Comparison of ENCODE assay signal across 9 cellular contexts in genomic region chr1:26305667-26306289, GRCh38. TPM values are rescaled to one million over a fixed set of nuclear protein-coding genes. Genes with fewer than 3 reads are reported as not detected.
DNase-seq lines count a peak whose midpoint lies in the region; ATAC-seq, FAIRE-seq and TF ChIP-seq lines count a peak whose summit lies in the region.
"Had no signal": no experiment of that assay in that cellular context is flagged by ENCODE, and none has a peak within 500 bp of the region (broad histone marks: within the 10 kb centered on the region; RNA-seq: fewer than 3 reads in every experiment).

No MANE protein-coding gene starts in this region.

- intact Hi-C loops in K562 (cut with micrococcal nuclease): no loop called here

- peak overlapping the region; percentile 72 to 99 for H3K9ac ChIP-seq in K562 (ENCODE audit: insufficient read depth in 1 of 2, low read depth in 2 of 2, low read length in 2 of 2)

- H3K27ac ChIP-seq in K562 (ENCODE audit: extremely low read depth, low read depth, low read length) (peak overlapping the region; percentile 57), muscle layer of duodenum (ENCODE audit: low read length) (peak overlapping the region; percentile 2)

- H3K4me3 ChIP-seq in K562: peak overlapping the region; percentile 77
- peak overlapping the region; percentile 84 to 96 for H3K4me3 ChIP-seq in muscle layer of duodenum (ENCODE audit: low read depth in 1 of 2, low read length in 2 of 2)

- H3K4me2 ChIP-seq in K562 (ENCODE audit: insufficient read depth, low read length): peak overlapping the region; percentile 89

- CTCF ChIA-PET in K562 (lab: Yijun Ruan, JAX; ENCODE audit: low intra/inter-chr PET ratio): no interaction called here

- H3K9me3 ChIP-seq in K562 (replicated peaks; ENCODE audit: control insufficient read depth, insufficient read depth, low read depth, low read length): no peaks in the 10 kb centered on the region
- H3K9me3 ChIP-seq in muscle layer of duodenum (ENCODE audit: control insufficient read depth in 1 of 2, low read length in 2 of 2): no peaks in the 10 kb centered on the region

- H3K36me3 ChIP-seq in K562 (ENCODE audit: control insufficient read depth, insufficient read depth, low read length) (peaks cover 4% of the 10 kb centered on the region; the same call in 1 of the 3 replicates), muscle layer of duodenum (ENCODE audit: control insufficient read depth in 1 of 2, insufficient read depth in 2 of 2, low read length in 2 of 2) (no peaks in the 10 kb centered on the region)

- POLR2A ChIA-PET in K562 (lab: Yijun Ruan, JAX): interaction anchor here (0.6 kb wide), 1 partner anchor 41 kb away, joined by 3 read pairs; no protein-coding TSS in a partner anchor

- H3K27me3 ChIP-seq in K562 (ENCODE audit: control insufficient read depth in 2 of 2, insufficient read depth in 2 of 2, low read length in 2 of 2): no peaks in the 10 kb centered on the region
- H3K27me3 ChIP-seq in muscle layer of duodenum (ENCODE audit: low read depth, low read length): no peaks in the 10 kb centered on the region

- H4K20me1 ChIP-seq in K562 (replicated peaks; ENCODE audit: control insufficient read depth, insufficient read depth, low read length): no peaks in the 10 kb centered on the region

- FAIRE-seq in K562 (lab: Jason Lieb, UNC): no peak

- TF ChIP-seq EP300 in K562 (IDR thresholded peaks at IDR 0.05; ENCODE audit: low read length): no peak

- WGBS in K562 (ENCODE audit: insufficient coverage, low coverage, missing lambda C conversion rate): 16% methylated on average over 8 of the region's 8 CpGs

- no peak for TF ChIP-seq RAD21 in K562 (CRISPR knock-in tag; conservative IDR thresholded peaks at IDR 0.05 in 1 of 2, IDR thresholded peaks at IDR 0.05 in 1 of 2)

- in situ Hi-C loops in KBM-7 (cut with MboI; ENCODE audit: low pct_unique_long_range_greater_than_20kb, low sequenced_read_pairs) (no loop called here), K562 (cut with MboI) (no loop called here)

- DNase-seq in KBM-7 (peak; percentile 64), K562 (ENCODE audit: extremely low read depth in 1 of 4, low spot score in 3 of 4) (peak in 1 of 4 experiments; percentile 26), NCI-H2107 treated with DMSO at 0.1 percent for 48 hours (lab: John Stamatoyannopoulos, UW; ENCODE audit: unreplicated experiment) (no peak), DMS 273 treated with DMSO at 0.1 percent for 48 hours (lab: John Stamatoyannopoulos, UW) (no peak), dermis blood vessel endothelial cell (no peak)
- no peak for DNase-seq in activated CD4-positive, alpha-beta T cell treated with anti-CD3 and anti-CD28 coated beads for 48 hours

- no peaks in the 10 kb centered on the region for H3K9me1 ChIP-seq in K562 (ENCODE audit: control insufficient read depth, insufficient read depth, low read length)

- peak overlapping the region; percentile 88 for H2AFZ ChIP-seq in K562 (ENCODE audit: low read depth, low read length)

- H3K4me1 ChIP-seq in K562 (replicated peaks in 1 of 2; ENCODE audit: control insufficient read depth in 2 of 2, insufficient read depth in 2 of 2, low read length in 2 of 2): peaks cover 28 to 38% of the 10 kb centered on the region in 2 experiments
- peaks cover 10% of the 10 kb centered on the region in 2 donors for H3K4me1 ChIP-seq in muscle layer of duodenum (ENCODE audit: control insufficient read depth in 1 of 2, insufficient read depth in 2 of 2, low read length in 2 of 2)

- H3K79me2 ChIP-seq in K562 (ENCODE audit: control insufficient read depth, insufficient read depth, low read length): peaks cover 13% of the 10 kb centered on the region; the same call in 2 of the 3 replicates

- ATAC-seq in GM18907 (IDR thresholded peaks at IDR 0.05; ENCODE audit: unreplicated experiment) (peak; percentile 23), K562 (no peak)

- no peak for TF ChIP-seq CTCF in K562 (IDR thresholded peaks at IDR 0.05 in 2 of 3, conservative IDR thresholded peaks at IDR 0.05 in 1 of 3; ENCODE audit: insufficient read depth in 2 of 3, low read depth in 1 of 3, low read length in 3 of 3)

- BruUV-seq in K562 (replicated peaks; lab: Mats Ljungman, UMichigan): TSS peak; percentile 86

- no peak for TF ChIP-seq POLR2A in K562 (conservative IDR thresholded peaks at IDR 0.05)

RNA-seq across cellular contexts. Expression of gene UBXN11, which starts 0.7 kb away (rescaled TPM):
- total RNA-seq in K562 (2011; cell fraction: chromatin; rRNA removed; ENCODE audit: low replicate concordance): 26.5 and 67.3 TPM in 2 replicates
- 42.6 and 44.4 TPM in 2 replicates for total RNA-seq in K562 (2011; cell fraction: nucleolus; rRNA removed)
- 37.0 and 39.5 TPM in 2 replicates for total RNA-seq in K562 (2011; cell fraction: nucleoplasm; rRNA removed)
- total RNA-seq in K562 (2014; rRNA removed): 11.3 and 11.5 TPM in 2 replicates
- total RNA-seq in K562 (2014; rRNA removed; fragmentation: Illumina TruSeq; extraction: Trizol): 2.6 and 4.0 TPM in 2 replicates
- 8.1 and 8.2 TPM in 2 replicates for total RNA-seq in K562 (2015; rRNA removed; fragmentation: Illumina TruSeq; extraction: Trizol)
- 20.2 and 24.9 TPM in 2 replicates for total RNA-seq in K562 (2021)
- 17.5 and 20.9 TPM in 2 replicates for polyA plus RNA-seq in K562 (2011; rRNA removed)
- 20.1 and 26.4 TPM in 2 replicates for polyA plus RNA-seq in K562 (2011; cell fraction: cytosol; rRNA removed)
- 134 and 188 TPM in 2 replicates for polyA plus RNA-seq in K562 (2011; cell fraction: nucleus; rRNA removed)
- 23.4 and 28.6 TPM in 2 replicates for polyA plus RNA-seq in K562 (2012)
- polyA plus RNA-seq in K562 (2014; fragmentation: Illumina TruSeq; extraction: Trizol): 12.3 and 14.7 TPM in 2 replicates
- 1 to 10 TPM in 1 of 2 experiments, under 1 TPM in 1; 0.48 to 2.1 TPM for polyA plus RNA-seq in K562 (2014; fragmentation: Nextera tagmentation; extraction: Ambion mirVana)
- 30.6 and 34.3 TPM in 2 replicates for polyA plus RNA-seq in K562 (2014; rRNA removed)
- polyA minus RNA-seq in K562 (2011; rRNA and poly(A)+ RNA removed): 9.3 and 10.4 TPM in 2 replicates
- polyA minus RNA-seq in K562 (2011; cell fraction: cytosol; rRNA and poly(A)+ RNA removed): 7.9 and 8.8 TPM in 2 replicates
- polyA minus RNA-seq in K562 (2011; cell fraction: nucleus; rRNA and poly(A)+ RNA removed): 26.3 and 27.6 TPM in 2 replicates
- total RNA-seq in dermis blood vessel endothelial cell: 2.3 and 3.6 TPM in 2 replicates

RNA-seq across cellular contexts. Expression of gene CD52, which starts 12.0 kb away (rescaled TPM):
- 26.7 and 65.5 TPM in 2 replicates for total RNA-seq in K562 (2011; cell fraction: chromatin; rRNA removed; ENCODE audit: low replicate concordance)
- total RNA-seq in K562 (2011; cell fraction: nucleolus; rRNA removed): 72.0 and 78.5 TPM in 2 replicates
- 50.2 and 55.9 TPM in 2 replicates for total RNA-seq in K562 (2011; cell fraction: nucleoplasm; rRNA removed)
- total RNA-seq in K562 (2014; rRNA removed) (34.9 and 43.3 TPM in 2 replicates), K562 (2014; rRNA removed; fragmentation: Illumina TruSeq; extraction: Trizol) (127 TPM in 2 replicates), K562 (2015; rRNA removed; fragmentation: Illumina TruSeq; extraction: Trizol) (182 and 185 TPM in 2 replicates), K562 (2021) (70.9 and 90.7 TPM in 2 replicates), dermis blood vessel endothelial cell (not detected in 2 replicates)
- polyA plus RNA-seq in K562 (2011; rRNA removed) (312 and 418 TPM in 2 replicates), K562 (2014; fragmentation: Illumina TruSeq; extraction: Trizol) (147 and 173 TPM in 2 replicates), K562 (2014; fragmentation: Nextera tagmentation; extraction: Ambion mirVana) (100 to 1,000 TPM; 355 to 488 TPM), K562 (2014; rRNA removed) (152 and 198 TPM in 2 replicates)
- polyA plus RNA-seq in K562 (2011; cell fraction: cytosol; rRNA removed): 457 and 520 TPM in 2 replicates
- 77.7 and 147 TPM in 2 replicates for polyA plus RNA-seq in K562 (2011; cell fraction: nucleus; rRNA removed)
- 170 and 195 TPM in 2 replicates for polyA plus RNA-seq in K562 (2012)
- polyA minus RNA-seq in K562 (2011; rRNA and poly(A)+ RNA removed): 56.1 and 74.7 TPM in 2 replicates
- 28.1 and 33.6 TPM in 2 replicates for polyA minus RNA-seq in K562 (2011; cell fraction: cytosol; rRNA and poly(A)+ RNA removed)
- polyA minus RNA-seq in K562 (2011; cell fraction: nucleus; rRNA and poly(A)+ RNA removed): 6.9 and 14.1 TPM in 2 replicates

RNA-seq across cellular contexts. Expression of gene SH3BGRL3, which starts 25.9 kb away (rescaled TPM):
- total RNA-seq in K562 (2011; cell fraction: chromatin; rRNA removed; ENCODE audit: low replicate concordance): 38.1 and 86.2 TPM in 2 replicates
- 46.2 and 57.2 TPM in 2 replicates for total RNA-seq in K562 (2011; cell fraction: nucleolus; rRNA removed)
- total RNA-seq in K562 (2011; cell fraction: nucleoplasm; rRNA removed): 65.8 and 101 TPM in 2 replicates
- total RNA-seq in K562 (2014; rRNA removed) (32.9 and 60.5 TPM in 2 replicates), K562 (2014; rRNA removed; fragmentation: Illumina TruSeq; extraction: Trizol) (29.8 and 30.3 TPM in 2 replicates), K562 (2015; rRNA removed; fragmentation: Illumina TruSeq; extraction: Trizol) (54.2 and 55.0 TPM in 2 replicates), K562 (2021) (96.2 and 110 TPM in 2 replicates), dermis blood vessel endothelial cell (10.4 and 23.8 TPM in 2 replicates)
- polyA plus RNA-seq in K562 (2011; rRNA removed) (50.3 and 83.3 TPM in 2 replicates), K562 (2014; fragmentation: Illumina TruSeq; extraction: Trizol) (140 and 152 TPM in 2 replicates), K562 (2014; fragmentation: Nextera tagmentation; extraction: Ambion mirVana) (100 to 1,000 TPM; 106 to 137 TPM), K562 (2014; rRNA removed) (31.1 and 33.8 TPM in 2 replicates)
- 116 and 139 TPM in 2 replicates for polyA plus RNA-seq in K562 (2011; cell fraction: cytosol; rRNA removed)
- 74.3 and 96.2 TPM in 2 replicates for polyA plus RNA-seq in K562 (2011; cell fraction: nucleus; rRNA removed)
- 175 and 179 TPM in 2 replicates for polyA plus RNA-seq in K562 (2012)
- 79.6 and 89.0 TPM in 2 replicates for polyA minus RNA-seq in K562 (2011; rRNA and poly(A)+ RNA removed)
- 86.5 and 93.9 TPM in 2 replicates for polyA minus RNA-seq in K562 (2011; cell fraction: cytosol; rRNA and poly(A)+ RNA removed)
- 34.3 and 44.0 TPM in 2 replicates for polyA minus RNA-seq in K562 (2011; cell fraction: nucleus; rRNA and poly(A)+ RNA removed)

RNA-seq across cellular contexts. Expression of gene CRYBG2, which starts 48.2 kb away (rescaled TPM):
- total RNA-seq in K562 (2011; cell fraction: chromatin; rRNA removed; ENCODE audit: low replicate concordance): 7.8 and 10.7 TPM in 2 replicates
- 10.0 and 10.2 TPM in 2 replicates for total RNA-seq in K562 (2011; cell fraction: nucleolus; rRNA removed)
- 5.7 and 6.5 TPM in 2 replicates for total RNA-seq in K562 (2011; cell fraction: nucleoplasm; rRNA removed)
- 7.5 and 12.6 TPM in 2 replicates for total RNA-seq in K562 (2014; rRNA removed)
- total RNA-seq in K562 (2014; rRNA removed; fragmentation: Illumina TruSeq; extraction: Trizol): 1.3 and 2.1 TPM in 2 replicates
- total RNA-seq in K562 (2015; rRNA removed; fragmentation: Illumina TruSeq; extraction: Trizol): 1.9 and 2.5 TPM in 2 replicates
- total RNA-seq in K562 (2021): 8.5 and 8.8 TPM in 2 replicates
- 3.3 and 3.8 TPM in 2 replicates for polyA plus RNA-seq in K562 (2011; rRNA removed)
- polyA plus RNA-seq in K562 (2011; cell fraction: cytosol; rRNA removed): 4.8 and 8.5 TPM in 2 replicates
- 6.5 and 9.6 TPM in 2 replicates for polyA plus RNA-seq in K562 (2011; cell fraction: nucleus; rRNA removed)
- polyA plus RNA-seq in K562 (2012): 4.3 and 24.3 TPM in 2 replicates
- polyA plus RNA-seq in K562 (2014; fragmentation: Illumina TruSeq; extraction: Trizol): 3.7 and 5.1 TPM in 2 replicates
- polyA plus RNA-seq in K562 (2014; fragmentation: Nextera tagmentation; extraction: Ambion mirVana): 1 to 10 TPM in 1 of 2 experiments, under 1 TPM in 1; 0.39 to 2.4 TPM
- 3.1 and 8.1 TPM in 2 replicates for polyA plus RNA-seq in K562 (2014; rRNA removed)
- 1.6 and 1.9 TPM in 2 replicates for polyA minus RNA-seq in K562 (2011; rRNA and poly(A)+ RNA removed)
- 5.9 and 7.5 TPM in 2 replicates for polyA minus RNA-seq in K562 (2011; cell fraction: cytosol; rRNA and poly(A)+ RNA removed)
- polyA minus RNA-seq in K562 (2011; cell fraction: nucleus; rRNA and poly(A)+ RNA removed): 2.6 and 4.4 TPM in 2 replicates
- 0.70 TPM in 1 of 2 replicates, not detected in the other for total RNA-seq in dermis blood vessel endothelial cell
- total RNA-seq: subcutaneous adipose tissue had no signal

Comparison
In these comparisons a context has a peak if more than half of its experiments do, and no peak if none do; other contexts are left out.
1. RNA of gene CD52, which starts 12.0 kb away (total RNA-seq): 26.7 to 185 TPM in K562; not detected in dermis blood vessel endothelial cell; every median in the first group is over 10 times any median in the second.